ENCODE assay signal across 9 cellular contexts in genomic region chr19:7311911-7312310, GRCh38.
"Had no signal": no experiment of that assay in that cellular context is flagged by ENCODE, and none has a peak within 500 bp of the region (broad histone marks: within the 10 kb centered on the region; RNA-seq: fewer than 3 reads in every experiment).

No MANE protein-coding gene starts in this region.

- H3K9me3 ChIP-seq: HAP-1 had no signal

- H3K9ac ChIP-seq: GM23248 had no signal

- H3K4me3 Mint-ChIP-seq: HFFc6 had no signal

- H3K27ac ChIP-seq: GM23248, HL-60 had no signal

- DNase-seq: GM23248, GOT3, H7, HFFc6, KBM-7 had no signal

- H2AFZ ChIP-seq: GM23248 had no signal

- ATAC-seq: HCT116, HepG2 had no signal

- H3K36me3 ChIP-seq: HAP-1 had no signal

- H3K4me1 ChIP-seq: HAP-1 had no signal

- H3K27ac Mint-ChIP-seq: HFFc6 had no signal

- H3K9me3 Mint-ChIP-seq: HFFc6 had no signal

- H3K4me3 ChIP-seq: GM23248, HAP-1 had no signal
